Comparison of ENCODE assay signal across 9 cellular contexts in genomic region chr12:1517007-1517406, GRCh38.
DNase-seq lines count a peak whose midpoint lies in the region; ATAC-seq, FAIRE-seq and TF ChIP-seq lines count a peak whose summit lies in the region.
"Had no signal": no experiment of that assay in that cellular context is flagged by ENCODE, and none has a peak within 500 bp of the region (broad histone marks: within the 10 kb centered on the region; RNA-seq: fewer than 3 reads in every experiment).

No MANE protein-coding gene starts in this region.

- ATAC-seq in GM21717 (IDR thresholded peaks at IDR 0.05; ENCODE audit: unreplicated experiment): no peak

- TF ChIP-seq CTCF in Caco-2 (IDR thresholded peaks at IDR 0.05; ENCODE audit: insufficient read depth in 1 of 2, low read depth in 1 of 2, low read length in 1 of 2, severe bottlenecking in 1 of 2, unreplicated experiment in 1 of 2): peak; percentile 71 to 83
- TF ChIP-seq CTCF in WERI-Rb-1 (IDR thresholded peaks at IDR 0.05; ENCODE audit: low read depth, low read length): peak; percentile 65
- TF ChIP-seq CTCF in keratinocyte (optimal IDR thresholded peaks at IDR 0.05 in 1 of 3, IDR thresholded peaks at IDR 0.05 in 1 of 3, conservative IDR thresholded peaks at IDR 0.05 in 1 of 3; ENCODE audit: extremely low read depth in 1 of 3, insufficient read depth in 2 of 3, low read length in 3 of 3): peak; percentile 33 to 41 (median 33)

- H3K9me3 ChIP-seq in Caco-2 (no peaks in the 10 kb centered on the region; the same call in 1 of the 2 replicates), WERI-Rb-1 (ENCODE audit: severe bottlenecking) (peaks cover 4% of the 10 kb centered on the region), keratinocyte (ENCODE audit: control insufficient read depth, low read depth, low read length) (no peaks in the 10 kb centered on the region)

- no peaks in the 10 kb centered on the region for H3K9me3 Mint-ChIP-seq in Caco-2 (ENCODE audit: unreplicated experiment)

- H3K4me2 ChIP-seq in keratinocyte (ENCODE audit: control insufficient read depth, extremely low read depth, insufficient read depth, low read depth, low read length): peak overlapping the region; percentile 84

- peaks cover 2% of the 10 kb centered on the region for H3K9me1 ChIP-seq in keratinocyte (ENCODE audit: control insufficient read depth, extremely low read depth, insufficient read depth, low read length)

- peak in 1 of 2 experiments; percentile 58 for DNase-seq in Caco-2
- peak; percentile 90 for DNase-seq in H7
- peak; percentile 39 for DNase-seq in WERI-Rb-1
- DNase-seq in keratinocyte (ENCODE audit: low read depth, low spot score): peak; percentile 54
- DNase-seq in NCI-H1930 (lab: John Stamatoyannopoulos, UW): no peak
- DNase-seq in NCI-H1417 treated with DMSO at 0.1 percent for 48 hours (lab: John Stamatoyannopoulos, UW): no peak
- DNase-seq in superior temporal gyrus (ENCODE audit: extremely low spot score): no peak

- H3K27ac Mint-ChIP-seq in Caco-2 (ENCODE audit: unreplicated experiment): no peak overlapping the region
- H3K27ac Mint-ChIP-seq: T-helper 1 cell treated with Interleukin-12 subunit alpha and Interleukin-12 subunit beta and Interleukin-4 antibody, amounts not matched to agents 30 μg/mL and 1 μg/mL, for 36 hours had no signal

- BruUV-seq in Caco-2 (replicated peaks; lab: Mats Ljungman, UMichigan): no TSS peak

- dilution Hi-C loops in keratinocyte (cut with MboI; ENCODE audit: extremely low pct_ligation_motif_present, low sequenced_read_pairs): no loop called here

- peaks cover 12% of the 10 kb centered on the region for H3K4me1 Mint-ChIP-seq in Caco-2 (ENCODE audit: low read depth, unreplicated experiment)

- H3K27me3 ChIP-seq in Caco-2 (replicated peaks; ENCODE audit: control insufficient read depth, insufficient read depth, low read length): no peaks in the 10 kb centered on the region; the same call in 1 of the 2 replicates
- H3K27me3 ChIP-seq in H7 (ENCODE audit: control insufficient read depth, insufficient read depth, low read length): no peaks in the 10 kb centered on the region
- no peaks in the 10 kb centered on the region for H3K27me3 ChIP-seq in WERI-Rb-1 (ENCODE audit: insufficient read depth, low read depth, severe bottlenecking)
- no peaks in the 10 kb centered on the region for H3K27me3 ChIP-seq in keratinocyte (ENCODE audit: control insufficient read depth, extremely low read depth, insufficient read depth, low read length)

- H3K36me3 Mint-ChIP-seq in Caco-2 (ENCODE audit: insufficient read depth, unreplicated experiment): peaks cover 6% of the 10 kb centered on the region

- FAIRE-seq in keratinocyte (lab: Jason Lieb, UNC): peak; percentile 80

- POLR2A ChIA-PET in Caco-2 (lab: Charles Lee): no interaction called here

- H3K27ac ChIP-seq in WERI-Rb-1 (no peak overlapping the region), keratinocyte (ENCODE audit: control insufficient read depth, insufficient read depth, low read length) (peak overlapping the region; percentile 74)

- H3K4me3 ChIP-seq in Caco-2 (ENCODE audit: low read depth, low read length) (no peak overlapping the region), H7 (ENCODE audit: insufficient read depth, low read depth, low read length) (no peak overlapping the region), WERI-Rb-1 (ENCODE audit: low read depth, low read length) (no peak overlapping the region), keratinocyte (ENCODE audit: control insufficient read depth in 2 of 3, extremely low read depth in 1 of 3, insufficient read depth in 2 of 3, low read depth in 1 of 3, low read length in 3 of 3) (peak overlapping the region in 1 of 3 experiments; percentile 38)

- no peaks in the 10 kb centered on the region for H3K79me2 ChIP-seq in keratinocyte (ENCODE audit: control insufficient read depth, insufficient read depth, low read length)

- H2AFZ ChIP-seq in keratinocyte (ENCODE audit: control insufficient read depth, low read length): no peak overlapping the region

- H3K4me1 ChIP-seq in Caco-2: peaks cover 15% of the 10 kb centered on the region
- peaks cover 31% of the 10 kb centered on the region for H3K4me1 ChIP-seq in keratinocyte (ENCODE audit: control insufficient read depth, extremely low read depth, insufficient read depth, low read length)

- CTCF ChIA-PET in Caco-2 (lab: Charles Lee): interaction anchor here (0.5 to 1.6 kb wide), 6 partner anchors 10 to 399 kb away, joined by 3 to 7 read pairs (median 4); no protein-coding TSS in a partner anchor

- H3K36me3 ChIP-seq in Caco-2 (ENCODE audit: control insufficient read depth, insufficient read depth, low read length) (no peaks in the 10 kb centered on the region), H7 (replicated peaks; ENCODE audit: control insufficient read depth, insufficient read depth, low read length) (no peaks in the 10 kb centered on the region), WERI-Rb-1 (no peaks in the 10 kb centered on the region), keratinocyte (ENCODE audit: control insufficient read depth in 2 of 2, extremely low read depth in 1 of 2, insufficient read depth in 2 of 2, low read length in 2 of 2) (no peaks in the 10 kb centered on the region)

- H4K20me1 ChIP-seq in keratinocyte (ENCODE audit: control insufficient read depth, extremely low read depth, insufficient read depth, low read length): no peaks in the 10 kb centered on the region

- H3K4me3 Mint-ChIP-seq in Caco-2 (ENCODE audit: unreplicated experiment): no peak overlapping the region
- H3K4me3 Mint-ChIP-seq: T-helper 1 cell treated with Interleukin-12 subunit alpha and Interleukin-12 subunit beta and Interleukin-4 antibody, amounts not matched to agents 30 μg/mL and 1 μg/mL, for 36 hours had no signal

- intact Hi-C loops in Caco-2 (cut with micrococcal nuclease; ENCODE audit: unreplicated experiment): loop anchor here (1.0 kb wide), 1 partner anchor 88 kb away; no protein-coding TSS in a partner anchor

- peaks cover 6% of the 10 kb centered on the region for H3K27me3 Mint-ChIP-seq in Caco-2 (ENCODE audit: insufficient read depth, unreplicated experiment)

- H3K9ac ChIP-seq in keratinocyte (ENCODE audit: control insufficient read depth, extremely low read depth, insufficient read depth, low read length): peak overlapping the region; percentile 60

Comparison
In these comparisons a context has a peak if more than half of its experiments do, and no peak if none do; other contexts are left out.
1. DNase-seq: peak in H7 (single experiment), WERI-Rb-1 (single experiment) and keratinocyte (single experiment); none in NCI-H1930 (0 of 2), NCI-H1417 treated with DMSO at 0.1 percent for 48 hours (single experiment) and superior temporal gyrus (single experiment).
2. Peak in every context shown above with its lines, with median percentiles within 50 percentile points of each other: CTCF ChIP-seq.